ENCODE assay signal across 18 cellular contexts in the genomic region with DNA sequence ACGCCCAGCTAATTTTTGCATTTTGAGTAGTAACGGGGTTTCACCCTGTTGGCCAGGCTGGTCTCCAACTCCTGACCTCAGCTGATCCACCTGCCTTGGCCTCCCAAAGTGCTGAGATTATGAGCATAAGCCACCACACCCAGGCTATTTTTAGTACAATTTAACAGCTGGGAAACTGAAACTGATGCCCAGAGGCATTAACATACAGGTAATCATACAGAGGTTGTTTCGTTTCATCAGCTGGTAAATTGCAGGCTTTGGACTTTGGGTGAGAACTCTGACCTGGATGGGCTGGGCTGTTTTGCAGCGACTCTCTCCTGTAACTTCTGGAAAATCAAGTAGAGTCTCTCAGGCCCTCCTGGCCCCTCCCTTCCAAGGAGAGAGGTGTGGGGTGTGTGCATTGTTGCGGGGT. TPM values are rescaled to one million over a fixed set of nuclear protein-coding genes. Genes with fewer than 3 reads are reported as not detected.
"Had no signal": no experiment of that assay in that cellular context is flagged by ENCODE, and none has a peak within 500 bp of the region (broad histone marks: within the 10 kb centered on the region; RNA-seq: fewer than 3 reads in every experiment).

No MANE protein-coding gene starts in this region.

- H3K27ac ChIP-seq: neutrophil, tibial artery, WERI-Rb-1 had no signal

- H3K9me3 Mint-ChIP-seq: activated naive CD8-positive, alpha-beta T cell treated with anti-CD3 and anti-CD28 coated beads, Interleukin-2, amount 10 ng/mL, durations not matched to agents 7 days and 5 days; stimulated activated effector memory CD8-positive, alpha-beta T cell treated with anti-CD3 and anti-CD28 coated beads, Interleukin-12 subunit alpha, Interleukin-12 subunit beta, amount 100 ng/mL, for 72 hours; T-cell had no signal

- DNase-seq: activated CD4-positive, alpha-beta T cell treated with anti-CD3 and anti-CD28 coated beads for 36 hours; activated CD8-positive, alpha-beta memory T cell treated with anti-CD3 and anti-CD28 coated beads, Interleukin-2, amount 50 U/mL, for 48 hours; activated CD8-positive, alpha-beta T cell treated with anti-CD3 and anti-CD28 coated beads, Interleukin-2, amount 10 ng/mL, durations not matched to agents 7 days and 5 days; activated naive CD8-positive, alpha-beta T cell treated with anti-CD3 and anti-CD28 coated beads, Interleukin-2, amount 10 ng/mL, durations not matched to agents 7 days and 5 days; anterior cingulate cortex; cerebellar nuclear complex; dermis blood vessel endothelial cell; midbrain; naive thymus-derived CD8-positive, alpha-beta T cell; right cardiac atrium; T-cell; T1000; tibial artery; WERI-Rb-1 had no signal

- H3K36me3 Mint-ChIP-seq: activated naive CD8-positive, alpha-beta T cell treated with anti-CD3 and anti-CD28 coated beads, Interleukin-2, amount 10 ng/mL, durations not matched to agents 7 days and 5 days; naive thymus-derived CD8-positive, alpha-beta T cell; stimulated activated effector memory CD8-positive, alpha-beta T cell treated with anti-CD3 and anti-CD28 coated beads, Interleukin-12 subunit alpha, Interleukin-12 subunit beta, amount 100 ng/mL, for 72 hours; T-cell had no signal

- H3K4me3 Mint-ChIP-seq: activated CD4-positive, alpha-beta T cell treated with anti-CD3 and anti-CD28 coated beads for 36 hours; activated CD8-positive, alpha-beta T cell treated with anti-CD3 and anti-CD28 coated beads, Interleukin-2, amount 10 ng/mL, durations not matched to agents 7 days and 5 days; activated naive CD8-positive, alpha-beta T cell treated with anti-CD3 and anti-CD28 coated beads, Interleukin-2, amount 10 ng/mL, durations not matched to agents 7 days and 5 days; naive thymus-derived CD8-positive, alpha-beta T cell; stimulated activated effector memory CD8-positive, alpha-beta T cell treated with anti-CD3 and anti-CD28 coated beads, Interleukin-12 subunit alpha, Interleukin-12 subunit beta, amount 100 ng/mL, for 72 hours; T-cell had no signal

- H3K36me3 ChIP-seq: neutrophil, tibial artery, WERI-Rb-1 had no signal

- ATAC-seq: activated CD4-positive, alpha-beta T cell treated with anti-CD3 and anti-CD28 coated beads for 36 hours; activated CD8-positive, alpha-beta T cell treated with anti-CD3 and anti-CD28 coated beads, Interleukin-2, amount 10 ng/mL, durations not matched to agents 7 days and 5 days; naive thymus-derived CD8-positive, alpha-beta T cell; right cardiac atrium; stimulated activated effector memory CD8-positive, alpha-beta T cell treated with anti-CD3 and anti-CD28 coated beads, Interleukin-12 subunit alpha, Interleukin-12 subunit beta, amount 100 ng/mL, for 72 hours; T-cell had no signal

- H3K9me3 ChIP-seq: neutrophil, tibial artery had no signal

- H3K27ac Mint-ChIP-seq: activated CD4-positive, alpha-beta T cell treated with anti-CD3 and anti-CD28 coated beads for 36 hours; activated CD8-positive, alpha-beta T cell treated with anti-CD3 and anti-CD28 coated beads, Interleukin-2, amount 10 ng/mL, durations not matched to agents 7 days and 5 days; activated naive CD8-positive, alpha-beta T cell treated with anti-CD3 and anti-CD28 coated beads, Interleukin-2, amount 10 ng/mL, durations not matched to agents 7 days and 5 days; naive thymus-derived CD8-positive, alpha-beta T cell; stimulated activated effector memory CD8-positive, alpha-beta T cell treated with anti-CD3 and anti-CD28 coated beads, Interleukin-12 subunit alpha, Interleukin-12 subunit beta, amount 100 ng/mL, for 72 hours; T-cell had no signal

- H3K4me1 Mint-ChIP-seq: stimulated activated effector memory CD8-positive, alpha-beta T cell treated with anti-CD3 and anti-CD28 coated beads, Interleukin-12 subunit alpha, Interleukin-12 subunit beta, amount 100 ng/mL, for 72 hours had no signal

- H3K4me3 ChIP-seq: lung, tibial artery had no signal

RNA-seq across cellular contexts. Expression of a gene that starts 6.2 kb away (rescaled TPM):
- total RNA-seq: activated CD8-positive, alpha-beta T cell treated with anti-CD3 and anti-CD28 coated beads, Interleukin-2, amount 10 ng/mL, durations not matched to agents 7 days and 5 days had no signal
- polyA plus RNA-seq: naive thymus-derived CD8-positive, alpha-beta T cell had no signal

RNA-seq across cellular contexts. Expression of a gene that starts 47.4 kb away (rescaled TPM):
- total RNA-seq: activated CD4-positive, alpha-beta T cell treated with anti-CD3 and anti-CD28 coated beads for 36 hours; activated CD8-positive, alpha-beta T cell treated with anti-CD3 and anti-CD28 coated beads, Interleukin-2, amount 10 ng/mL, durations not matched to agents 7 days and 5 days; activated naive CD8-positive, alpha-beta T cell treated with anti-CD3 and anti-CD28 coated beads, Interleukin-2, amount 10 ng/mL, durations not matched to agents 7 days and 5 days; dermis blood vessel endothelial cell; glomerular endothelial cell; naive thymus-derived CD8-positive, alpha-beta T cell had no signal
- polyA plus RNA-seq: naive thymus-derived CD8-positive, alpha-beta T cell had no signal
